Comparison of ENCODE assay signal across 20 cellular contexts in the genomic region with DNA sequence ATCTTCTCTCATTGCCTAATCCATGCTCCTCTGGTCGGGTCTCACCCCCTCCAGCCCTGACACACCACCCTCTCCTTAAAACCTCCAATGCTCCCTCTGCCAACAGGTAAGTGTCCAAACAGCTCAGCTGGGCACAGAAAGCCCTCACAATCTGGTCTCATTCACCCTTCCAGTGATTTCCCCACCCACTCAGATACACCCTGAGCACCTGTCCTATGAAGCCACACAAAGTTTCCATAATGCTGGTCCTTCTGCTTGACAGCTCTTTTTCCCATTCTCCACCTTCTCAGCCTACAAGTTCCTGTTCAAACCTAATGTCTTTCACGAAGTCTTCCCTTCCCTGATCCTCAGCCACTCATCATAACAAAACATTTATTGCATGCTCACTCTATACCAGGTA.
"Had no signal": no experiment of that assay in that cellular context is flagged by ENCODE, and none has a peak within 500 bp of the region (broad histone marks: within the 10 kb centered on the region; RNA-seq: fewer than 3 reads in every experiment).

No MANE protein-coding gene starts in this region.

- H3K4me3 Mint-ChIP-seq: T-helper 1 cell treated with Interleukin-12 subunit alpha and Interleukin-12 subunit beta and Interleukin-4 antibody, amounts not matched to agents 30 μg/mL and 1 μg/mL, for 36 hours had no signal

- ATAC-seq: activated CD4-positive, CD25-positive, alpha-beta regulatory T cell treated with anti-CD3 and anti-CD28 coated beads, Interleukin-2, amount 50 U/mL, for 24 hours; left cardiac atrium; naive thymus-derived CD4-positive, alpha-beta T cell; right lobe of liver had no signal

- H3K9me3 ChIP-seq: neutrophil, right lobe of liver, thyroid gland, vagina had no signal

- H3K27me3 ChIP-seq: cardiac muscle cell, neutrophil, right lobe of liver, thyroid gland, vagina had no signal

- H2AFZ ChIP-seq: parathyroid adenoma had no signal

- H3K9ac ChIP-seq: parathyroid adenoma had no signal

- DNase-seq: activated CD4-positive, alpha-beta T cell treated with anti-CD3 and anti-CD28 coated beads, Interleukin-2, amount 50 U/mL, for 48 hours; activated CD8-positive, alpha-beta memory T cell treated with anti-CD3 and anti-CD28 coated beads, Interleukin-2, amount 50 U/mL, for 48 hours; activated naive CD4-positive, alpha-beta T cell treated with anti-CD3 and anti-CD28 coated beads, Interleukin-2, amount 50 U/mL, for 16 hours; amniotic stem cell; foreskin fibroblast; left cardiac atrium; mesendoderm; naive thymus-derived CD4-positive, alpha-beta T cell; right lobe of liver; small intestine; stimulated activated CD4-positive, alpha-beta T cell treated with anti-CD3 and anti-CD28 coated beads, Interleukin-15, amount 100 ng/mL, for 24 hours; stimulated activated CD4-positive, alpha-beta T cell treated with anti-CD3 and anti-CD28 coated beads, Interleukin-2, amount 100 ng/mL, for 48 hours; thyroid gland had no signal

- H3K36me3 ChIP-seq: cardiac muscle cell, neutrophil, right lobe of liver, thyroid gland, vagina had no signal

- H3K4me1 ChIP-seq: parathyroid adenoma, right lobe of liver, thyroid gland had no signal

- H3K27me3 Mint-ChIP-seq: naive thymus-derived CD4-positive, alpha-beta T cell had no signal

- H3K4me3 ChIP-seq: cardiac muscle cell, right lobe of liver, thyroid gland, vagina had no signal

- H3K27ac Mint-ChIP-seq: T-helper 1 cell treated with Interleukin-12 subunit alpha and Interleukin-12 subunit beta and Interleukin-4 antibody, amounts not matched to agents 30 μg/mL and 1 μg/mL, for 36 hours had no signal

- H3K27ac ChIP-seq: cardiac muscle cell, epithelial cell of prostate, neutrophil, parathyroid adenoma, right lobe of liver, thyroid gland, vagina had no signal
